In genomic region chr21:42199488-42200463, GRCh38 we compare ENCODE assay signal across 8 cellular contexts. TPM values are rescaled to one million over a fixed set of nuclear protein-coding genes. Genes with fewer than 3 reads are reported as not detected.
A peak's percentile ranks its signal among the peaks of the same experiment; 100 is the strongest.
DNase-seq lines count a peak whose midpoint lies in the region; ATAC-seq and TF ChIP-seq lines count a peak whose summit lies in the region.

No MANE protein-coding gene starts in this region.

- no peaks in the 10 kb centered on the region for H3K9me3 Mint-ChIP-seq in CD4-positive, alpha-beta memory T cell

- intact Hi-C loops in CD4-positive, alpha-beta memory T cell (cut with micrococcal nuclease) = loop anchor here (1.0 kb wide), 1 partner anchor 11 kb away; no protein-coding TSS in a partner anchor

- no peaks in the 10 kb centered on the region for H3K9me3 ChIP-seq in CD4-positive, alpha-beta memory T cell (ENCODE audit: control insufficient read depth in 1 of 2, low read length in 2 of 2)
- no peaks in the 10 kb centered on the region for H3K9me3 ChIP-seq in hepatocyte (ENCODE audit: low read depth)

- TF ChIP-seq CTCF in HL-60 (IDR thresholded peaks at IDR 0.05; ENCODE audit: insufficient read depth, low read length) (no peak), VCaP (conservative IDR thresholded peaks at IDR 0.05) (no peak), hepatocyte (IDR thresholded peaks at IDR 0.05; ENCODE audit: poor library complexity) (no peak)

- peak; percentile 39 to 61 (median 43) for DNase-seq in CD4-positive, alpha-beta memory T cell
- DNase-seq in HL-60 (ENCODE audit: low read depth in 1 of 2, low spot score in 1 of 2) (peak; percentile 68 to 92), hepatocyte (ENCODE audit: low spot score) (peak; percentile 56), cortex of kidney (lab: John Stamatoyannopoulos, UW) (no peak), substantia nigra (lab: John Stamatoyannopoulos, UW) (no peak)

- no peak overlapping the region for H3K4me2 ChIP-seq in hepatocyte

- WGBS in hepatocyte (ENCODE audit: low lambda C conversion rate, missing lambda C conversion rate) = 87% methylated on average over 9 of the region's 9 CpGs

- POLR2A ChIA-PET in CD4-positive, alpha-beta memory T cell (lab: Charles Lee; ENCODE audit: partially characterized antibody) = interaction anchor here (1.0 to 3.7 kb wide), 5 partner anchors 10 to 39 kb away, joined by 4 to 22 read pairs (median 9); partner anchors contain the start of gene ABCG1

- H4K20me1 ChIP-seq in hepatocyte (ENCODE audit: insufficient read depth, poor library complexity, severe bottlenecking) = no peaks in the 10 kb centered on the region

- no peaks in the 10 kb centered on the region for H3K36me3 ChIP-seq in CD4-positive, alpha-beta memory T cell (ENCODE audit: insufficient read depth, low read length)
- H3K36me3 ChIP-seq in hepatocyte (replicated peaks; ENCODE audit: insufficient read depth, low read depth) = no peaks in the 10 kb centered on the region

- no peaks in the 10 kb centered on the region for H3K9me2 ChIP-seq in hepatocyte (replicated peaks; ENCODE audit: insufficient read depth)

- no peaks in the 10 kb centered on the region for H3K36me3 Mint-ChIP-seq in CD4-positive, alpha-beta memory T cell

- H3K27me3 ChIP-seq in CD4-positive, alpha-beta memory T cell (ENCODE audit: insufficient read depth, low read length) = no peaks in the 10 kb centered on the region
- H3K27me3 ChIP-seq in HL-60 (ENCODE audit: insufficient read depth, poor library complexity, severe bottlenecking) = no peaks in the 10 kb centered on the region
- no peaks in the 10 kb centered on the region for H3K27me3 ChIP-seq in hepatocyte

- H3K27me3 Mint-ChIP-seq in CD4-positive, alpha-beta memory T cell = no peaks in the 10 kb centered on the region

- ATAC-seq in GM18909 (IDR thresholded peaks at IDR 0.05; ENCODE audit: poor library complexity, unreplicated experiment) (no peak), GM19324 (IDR thresholded peaks at IDR 0.05; ENCODE audit: low FRiP score, unreplicated experiment) (no peak)

- H3K4me3 ChIP-seq in CD4-positive, alpha-beta memory T cell (ENCODE audit: low read length in 2 of 2) = no peak overlapping the region
- H3K4me3 ChIP-seq in HL-60 (replicated peaks; ENCODE audit: insufficient read depth, low read length) = no peak overlapping the region
- no peak overlapping the region for H3K4me3 ChIP-seq in hepatocyte

- peaks cover 24 to 60% (median 42%) of the 10 kb centered on the region in 4 donors for H3K4me1 Mint-ChIP-seq in CD4-positive, alpha-beta memory T cell

- H3K27ac Mint-ChIP-seq in CD4-positive, alpha-beta memory T cell = peak overlapping the region; percentile 80 to 89 (median 85)

- no peaks in the 10 kb centered on the region for H3K79me2 ChIP-seq in hepatocyte

- H3K4me3 Mint-ChIP-seq in CD4-positive, alpha-beta memory T cell = peak overlapping the region in 7 of 8 donors; percentile 59 to 81 (median 74)

- H3K4me1 ChIP-seq in CD4-positive, alpha-beta memory T cell (ENCODE audit: insufficient read depth, low read length) = peaks cover 36% of the 10 kb centered on the region
- no peaks in the 10 kb centered on the region for H3K4me1 ChIP-seq in hepatocyte (ENCODE audit: insufficient read depth)

- no peak overlapping the region for H2AFZ ChIP-seq in hepatocyte

- peak overlapping the region; percentile 1 for H3K27ac ChIP-seq in CD4-positive, alpha-beta memory T cell (ENCODE audit: low read depth, low read length)
- H3K27ac ChIP-seq in HL-60 (replicated peaks) (no peak overlapping the region), VCaP (peak overlapping the region; percentile 20), hepatocyte (peak overlapping the region; percentile 33), substantia nigra (ENCODE audit: low read depth, low read length, poor library complexity, severe bottlenecking) (no peak overlapping the region)

- CTCF ChIA-PET in CD4-positive, alpha-beta memory T cell (lab: Charles Lee; ENCODE audit: partially characterized antibody) = interaction anchor here (0.8 to 1.0 kb wide), 3 partner anchors 10 to 54 kb away, joined by 3 to 5 read pairs (median 4); no protein-coding TSS in a partner anchor

RNA-seq across cellular contexts. Expression of gene ABCG1, which starts 19.2 kb away (rescaled TPM):
- total RNA-seq in CD4-positive, alpha-beta memory T cell = 1 to 10 TPM; 1.5 to 2.0 TPM
- 10 to 100 TPM; 17.0 to 19.6 TPM for polyA plus RNA-seq in CD4-positive, alpha-beta memory T cell
- 7.2 and 10.7 TPM in 2 replicates for total RNA-seq in hepatocyte
- polyA plus RNA-seq in hepatocyte = 8.4 and 14.0 TPM in 2 replicates

Comparison
In these comparisons a context has a peak if more than half of its experiments do, and no peak if none do; other contexts are left out.
1. DNase-seq: peak in CD4-positive, alpha-beta memory T cell (5 of 5), HL-60 (2 of 2) and hepatocyte (single experiment); none in cortex of kidney (single experiment) and substantia nigra (0 of 49).
2. H3K27ac ChIP-seq: peak in CD4-positive, alpha-beta memory T cell (single experiment), VCaP (single experiment) and hepatocyte (single experiment); none in HL-60 (single experiment) and substantia nigra (single experiment).